In the genomic region with DNA sequence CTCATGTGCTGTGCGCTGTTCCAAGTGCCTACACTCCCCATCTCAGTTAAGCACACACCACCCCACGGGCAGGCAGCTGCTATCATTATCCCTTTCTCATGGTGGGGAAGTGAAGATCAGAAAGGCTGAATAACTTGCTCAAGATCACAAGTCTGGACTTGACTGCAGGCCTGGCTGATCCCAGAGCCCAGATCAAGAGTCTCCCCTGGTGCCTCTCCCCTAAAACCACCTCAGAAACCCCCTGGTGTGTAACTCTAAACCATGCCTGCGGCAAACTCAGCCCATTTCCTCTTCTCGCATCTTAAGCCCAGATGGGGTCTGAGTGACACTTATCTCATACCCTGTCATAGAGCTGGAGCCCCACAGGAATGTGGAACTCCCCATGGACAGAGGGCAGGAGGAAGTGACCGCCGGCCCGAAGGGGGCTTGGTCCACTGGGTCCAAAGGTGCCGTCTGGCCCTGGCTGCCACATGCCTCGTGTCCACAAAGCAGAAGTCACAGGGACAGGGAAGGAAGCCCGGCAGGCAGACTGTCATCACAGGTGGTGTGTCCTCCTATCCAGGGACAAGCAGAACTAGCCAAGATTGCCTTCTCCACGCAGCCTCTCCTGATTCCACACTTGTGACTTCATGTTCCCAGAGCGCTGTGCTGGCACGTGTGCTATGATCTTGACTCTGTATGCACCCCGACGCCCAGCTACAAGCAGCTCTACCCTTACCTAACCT, we compare ENCODE assay signal across 9 cellular contexts.
A peak's percentile ranks its signal among the peaks of the same experiment; 100 is the strongest.
DNase-seq lines count a peak whose midpoint lies in the region; ATAC-seq lines count a peak whose summit lies in the region.
"Had no signal": no experiment of that assay in that cellular context is flagged by ENCODE, and none has a peak within 500 bp of the region (broad histone marks: within the 10 kb centered on the region; RNA-seq: fewer than 3 reads in every experiment).

No MANE protein-coding gene starts in this region.

- ATAC-seq in GM19467 (IDR thresholded peaks at IDR 0.05; ENCODE audit: unreplicated experiment), result peak; percentile 71
- ATAC-seq in HG03521 (IDR thresholded peaks at IDR 0.05; ENCODE audit: unreplicated experiment), result peak; percentile 77
- peak; percentile 15 for ATAC-seq in esophagus mucosa

- DNase-seq in CD1c-positive myeloid dendritic cell (ENCODE audit: extremely low spot score) (peak; percentile 78), NCI-H748 treated with DMSO at 0.1 percent for 48 hours (lab: John Stamatoyannopoulos, UW) (no peak)
- DNase-seq in stimulated activated naive CD4-positive, alpha-beta T cell treated with Interleukin-2 at 50 U/mL for 16 hours (lab: John Stamatoyannopoulos, UW), result no peak
- DNase-seq in NK-92 treated with Interleukin-12 subunit alpha and Interleukin-12 subunit beta, amount 100 ng/mL, for 24 hours (lab: John Stamatoyannopoulos, UW), result no peak
- no peak for DNase-seq in activated T-cell treated with anti-CD3 and anti-CD28 coated beads, Interleukin-2, amount 50 U/mL, for 48 hours
- DNase-seq: activated naive CD8-positive, alpha-beta T cell treated with anti-CD3 and anti-CD28 coated beads, Interleukin-2, amount 10 ng/mL, durations not matched to agents 7 days and 5 days had no signal

Comparison
In these comparisons a context has a peak if more than half of its experiments do, and no peak if none do; other contexts are left out.
1. ATAC-seq: peak in every context shown above with its lines; median percentile 77 in HG03521; 71 in GM19467; 15 in esophagus mucosa.